Comparison of ENCODE assay signal across 1 cellular context in the genomic region with DNA sequence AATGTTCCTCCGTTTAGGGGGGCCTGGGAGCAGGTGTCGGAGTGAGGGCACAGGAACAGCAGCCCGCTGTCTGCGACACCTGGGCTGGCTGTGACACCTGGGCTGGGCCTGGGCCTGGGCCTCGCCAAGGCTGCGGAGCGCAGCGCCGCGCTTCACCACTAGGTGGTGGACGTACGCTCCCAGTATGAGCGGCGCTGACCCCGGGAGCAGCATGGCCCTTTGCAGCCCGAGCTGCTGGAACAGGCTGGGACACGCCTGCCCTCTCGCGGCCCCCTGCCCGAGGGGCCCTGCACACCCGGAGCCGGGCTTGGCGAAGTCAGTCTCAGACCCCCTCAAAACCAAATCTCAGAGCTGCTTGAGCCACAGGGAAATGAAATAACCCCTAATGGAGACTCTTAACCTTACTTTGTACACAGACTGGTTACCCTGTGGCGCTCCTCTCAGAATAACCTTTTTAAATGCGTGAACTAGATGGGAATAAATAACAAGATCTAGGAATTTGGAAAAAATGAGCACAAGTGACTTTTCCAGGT.
TF ChIP-seq lines count a peak whose summit lies in the region.

No MANE protein-coding gene starts in this region.

TF ChIP-seq in HepG2, 621 proteins besides CTCF, POLR2A, EP300 and RAD21 (continued from another document and continues in another):
- TF ChIP-seq, protein P1, sequence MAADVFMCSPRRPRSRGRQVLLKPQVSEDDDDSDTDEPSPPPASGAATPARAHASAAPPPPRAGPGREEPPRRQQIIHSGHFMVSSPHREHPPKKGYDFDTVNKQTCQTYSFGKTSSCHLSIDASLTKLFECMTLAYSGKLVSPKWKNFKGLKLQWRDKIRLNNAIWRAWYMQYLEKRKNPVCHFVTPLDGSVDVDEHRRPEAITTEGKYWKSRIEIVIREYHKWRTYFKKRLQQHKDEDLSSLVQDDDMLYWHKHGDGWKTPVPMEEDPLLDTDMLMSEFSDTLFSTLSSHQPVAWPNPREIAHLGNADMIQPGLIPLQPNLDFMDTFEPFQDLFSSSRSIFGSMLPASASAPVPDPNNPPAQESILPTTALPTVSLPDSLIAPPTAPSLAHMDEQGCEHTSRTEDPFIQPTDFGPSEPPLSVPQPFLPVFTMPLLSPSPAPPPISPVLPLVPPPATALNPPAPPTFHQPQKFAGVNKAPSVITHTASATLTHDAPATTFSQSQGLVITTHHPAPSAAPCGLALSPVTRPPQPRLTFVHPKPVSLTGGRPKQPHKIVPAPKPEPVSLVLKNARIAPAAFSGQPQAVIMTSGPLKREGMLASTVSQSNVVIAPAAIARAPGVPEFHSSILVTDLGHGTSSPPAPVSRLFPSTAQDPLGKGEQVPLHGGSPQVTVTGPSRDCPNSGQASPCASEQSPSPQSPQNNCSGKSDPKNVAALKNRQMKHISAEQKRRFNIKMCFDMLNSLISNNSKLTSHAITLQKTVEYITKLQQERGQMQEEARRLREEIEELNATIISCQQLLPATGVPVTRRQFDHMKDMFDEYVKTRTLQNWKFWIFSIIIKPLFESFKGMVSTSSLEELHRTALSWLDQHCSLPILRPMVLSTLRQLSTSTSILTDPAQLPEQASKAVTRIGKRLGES (CRISPR knock-in tag; IDR thresholded peaks at IDR 0.05; ENCODE audit: borderline replicate concordance), result no peak
- TF ChIP-seq SMC3 (IDR thresholded peaks at IDR 0.05; ENCODE audit: low read length) (peak; percentile 60; the same call in 1 of the 2 replicates), MED8 (CRISPR knock-in tag; IDR thresholded peaks at IDR 0.05; ENCODE audit: insufficient replicate concordance) (no peak), MED1 (CRISPR knock-in tag; IDR thresholded peaks at IDR 0.05) (peak; percentile 61), PHF20 (CRISPR knock-in tag; IDR thresholded peaks at IDR 0.05) (peak; percentile 31; the same call in 1 of the 2 replicates), FOXJ3 (CRISPR knock-in tag; IDR thresholded peaks at IDR 0.05; ENCODE audit: borderline replicate concordance) (no peak), ETV6 (CRISPR knock-in tag; conservative IDR thresholded peaks at IDR 0.05) (peak; percentile 52; the same call in 1 of the 2 replicates), PRPF4 (IDR thresholded peaks at IDR 0.05; ENCODE audit: low read depth, low read length, poor library complexity, severe bottlenecking) (no peak), ZEB1 (IDR thresholded peaks at IDR 0.05; ENCODE audit: insufficient replicate concordance, low read depth) (peak; percentile 49), ATF1 (CRISPR knock-in tag; IDR thresholded peaks at IDR 0.05) (no peak), ZNF296 (CRISPR knock-in tag; conservative IDR thresholded peaks at IDR 0.05) (no peak), MEF2D (CRISPR knock-in tag; IDR thresholded peaks at IDR 0.05) (peak; percentile 90), ZNF264 (CRISPR knock-in tag; IDR thresholded peaks at IDR 0.05) (no peak), RARA (CRISPR knock-in tag; IDR thresholded peaks at IDR 0.05) (peak; percentile 69), ZNF709 (CRISPR knock-in tag; IDR thresholded peaks at IDR 0.05) (peak; percentile 71; the same call in 1 of the 2 replicates), LCORL (IDR thresholded peaks at IDR 0.05) (no peak), LCORL (CRISPR knock-in tag; IDR thresholded peaks at IDR 0.05) (peak; percentile 88), RFX1 (IDR thresholded peaks at IDR 0.05) (no peak), ZNF20 (CRISPR knock-in tag; IDR thresholded peaks at IDR 0.05) (no peak), FOSL1 (CRISPR knock-in tag; IDR thresholded peaks at IDR 0.05; ENCODE audit: borderline replicate concordance) (no peak), CBX2 (IDR thresholded peaks at IDR 0.05; ENCODE audit: low read depth, low read length) (no peak), CBX2 (CRISPR knock-in tag; IDR thresholded peaks at IDR 0.05; ENCODE audit: low read depth) (0 out of 2 replicates have a peak, but pooled peaks have one; percentile 75), TOE1 (CRISPR knock-in tag; IDR thresholded peaks at IDR 0.05) (no peak; the same call in 1 of the 2 replicates), ZNF570 (CRISPR knock-in tag; IDR thresholded peaks at IDR 0.05; ENCODE audit: borderline replicate concordance) (no peak), SP5 (CRISPR knock-in tag; IDR thresholded peaks at IDR 0.05; ENCODE audit: borderline replicate concordance, low read depth) (no peak), ZNF383 (CRISPR knock-in tag; IDR thresholded peaks at IDR 0.05; ENCODE audit: borderline replicate concordance) (no peak), TBX3 (IDR thresholded peaks at IDR 0.05; ENCODE audit: borderline replicate concordance) (no peak)
- TF ChIP-seq, protein P2, sequence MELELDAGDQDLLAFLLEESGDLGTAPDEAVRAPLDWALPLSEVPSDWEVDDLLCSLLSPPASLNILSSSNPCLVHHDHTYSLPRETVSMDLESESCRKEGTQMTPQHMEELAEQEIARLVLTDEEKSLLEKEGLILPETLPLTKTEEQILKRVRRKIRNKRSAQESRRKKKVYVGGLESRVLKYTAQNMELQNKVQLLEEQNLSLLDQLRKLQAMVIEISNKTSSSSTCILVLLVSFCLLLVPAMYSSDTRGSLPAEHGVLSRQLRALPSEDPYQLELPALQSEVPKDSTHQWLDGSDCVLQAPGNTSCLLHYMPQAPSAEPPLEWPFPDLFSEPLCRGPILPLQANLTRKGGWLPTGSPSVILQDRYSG (CRISPR knock-in tag; IDR thresholded peaks at IDR 0.05), result no peak
- TF ChIP-seq, protein P3, sequence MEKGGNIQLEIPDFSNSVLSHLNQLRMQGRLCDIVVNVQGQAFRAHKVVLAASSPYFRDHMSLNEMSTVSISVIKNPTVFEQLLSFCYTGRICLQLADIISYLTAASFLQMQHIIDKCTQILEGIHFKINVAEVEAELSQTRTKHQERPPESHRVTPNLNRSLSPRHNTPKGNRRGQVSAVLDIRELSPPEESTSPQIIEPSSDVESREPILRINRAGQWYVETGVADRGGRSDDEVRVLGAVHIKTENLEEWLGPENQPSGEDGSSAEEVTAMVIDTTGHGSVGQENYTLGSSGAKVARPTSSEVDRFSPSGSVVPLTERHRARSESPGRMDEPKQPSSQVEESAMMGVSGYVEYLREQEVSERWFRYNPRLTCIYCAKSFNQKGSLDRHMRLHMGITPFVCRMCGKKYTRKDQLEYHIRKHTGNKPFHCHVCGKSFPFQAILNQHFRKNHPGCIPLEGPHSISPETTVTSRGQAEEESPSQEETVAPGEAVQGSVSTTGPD (CRISPR knock-in tag; IDR thresholded peaks at IDR 0.05), result no peak
- TF ChIP-seq, protein P4, sequence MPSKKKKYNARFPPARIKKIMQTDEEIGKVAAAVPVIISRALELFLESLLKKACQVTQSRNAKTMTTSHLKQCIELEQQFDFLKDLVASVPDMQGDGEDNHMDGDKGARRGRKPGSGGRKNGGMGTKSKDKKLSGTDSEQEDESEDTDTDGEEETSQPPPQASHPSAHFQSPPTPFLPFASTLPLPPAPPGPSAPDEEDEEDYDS (CRISPR knock-in tag; IDR thresholded peaks at IDR 0.05), result no peak
- TF ChIP-seq, protein P5, sequence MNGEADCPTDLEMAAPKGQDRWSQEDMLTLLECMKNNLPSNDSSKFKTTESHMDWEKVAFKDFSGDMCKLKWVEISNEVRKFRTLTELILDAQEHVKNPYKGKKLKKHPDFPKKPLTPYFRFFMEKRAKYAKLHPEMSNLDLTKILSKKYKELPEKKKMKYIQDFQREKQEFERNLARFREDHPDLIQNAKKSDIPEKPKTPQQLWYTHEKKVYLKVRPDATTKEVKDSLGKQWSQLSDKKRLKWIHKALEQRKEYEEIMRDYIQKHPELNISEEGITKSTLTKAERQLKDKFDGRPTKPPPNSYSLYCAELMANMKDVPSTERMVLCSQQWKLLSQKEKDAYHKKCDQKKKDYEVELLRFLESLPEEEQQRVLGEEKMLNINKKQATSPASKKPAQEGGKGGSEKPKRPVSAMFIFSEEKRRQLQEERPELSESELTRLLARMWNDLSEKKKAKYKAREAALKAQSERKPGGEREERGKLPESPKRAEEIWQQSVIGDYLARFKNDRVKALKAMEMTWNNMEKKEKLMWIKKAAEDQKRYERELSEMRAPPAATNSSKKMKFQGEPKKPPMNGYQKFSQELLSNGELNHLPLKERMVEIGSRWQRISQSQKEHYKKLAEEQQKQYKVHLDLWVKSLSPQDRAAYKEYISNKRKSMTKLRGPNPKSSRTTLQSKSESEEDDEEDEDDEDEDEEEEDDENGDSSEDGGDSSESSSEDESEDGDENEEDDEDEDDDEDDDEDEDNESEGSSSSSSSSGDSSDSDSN (CRISPR knock-in tag; IDR thresholded peaks at IDR 0.05), result peak; percentile 90
- TF ChIP-seq, protein P6, sequence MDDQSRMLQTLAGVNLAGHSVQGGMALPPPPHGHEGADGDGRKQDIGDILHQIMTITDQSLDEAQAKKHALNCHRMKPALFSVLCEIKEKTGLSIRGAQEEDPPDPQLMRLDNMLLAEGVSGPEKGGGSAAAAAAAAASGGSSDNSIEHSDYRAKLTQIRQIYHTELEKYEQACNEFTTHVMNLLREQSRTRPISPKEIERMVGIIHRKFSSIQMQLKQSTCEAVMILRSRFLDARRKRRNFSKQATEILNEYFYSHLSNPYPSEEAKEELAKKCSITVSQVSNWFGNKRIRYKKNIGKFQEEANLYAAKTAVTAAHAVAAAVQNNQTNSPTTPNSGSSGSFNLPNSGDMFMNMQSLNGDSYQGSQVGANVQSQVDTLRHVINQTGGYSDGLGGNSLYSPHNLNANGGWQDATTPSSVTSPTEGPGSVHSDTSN (CRISPR knock-in tag; IDR thresholded peaks at IDR 0.05; ENCODE audit: borderline replicate concordance), result no peak
- TF ChIP-seq, protein P7, sequence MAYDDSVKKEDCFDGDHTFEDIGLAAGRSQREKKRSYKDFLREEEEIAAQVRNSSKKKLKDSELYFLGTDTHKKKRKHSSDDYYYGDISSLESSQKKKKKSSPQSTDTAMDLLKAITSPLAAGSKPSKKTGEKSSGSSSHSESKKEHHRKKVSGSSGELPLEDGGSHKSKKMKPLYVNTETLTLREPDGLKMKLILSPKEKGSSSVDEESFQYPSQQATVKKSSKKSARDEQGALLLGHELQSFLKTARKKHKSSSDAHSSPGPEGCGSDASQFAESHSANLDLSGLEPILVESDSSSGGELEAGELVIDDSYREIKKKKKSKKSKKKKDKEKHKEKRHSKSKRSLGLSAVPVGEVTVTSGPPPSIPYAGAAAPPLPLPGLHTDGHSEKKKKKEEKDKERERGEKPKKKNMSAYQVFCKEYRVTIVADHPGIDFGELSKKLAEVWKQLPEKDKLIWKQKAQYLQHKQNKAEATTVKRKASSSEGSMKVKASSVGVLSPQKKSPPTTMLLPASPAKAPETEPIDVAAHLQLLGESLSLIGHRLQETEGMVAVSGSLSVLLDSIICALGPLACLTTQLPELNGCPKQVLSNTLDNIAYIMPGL (CRISPR knock-in tag; IDR thresholded peaks at IDR 0.05; ENCODE audit: borderline replicate concordance in 1 of 2, low read depth in 1 of 2), result peak; percentile 97 to 98
- TF ChIP-seq, protein P8, sequence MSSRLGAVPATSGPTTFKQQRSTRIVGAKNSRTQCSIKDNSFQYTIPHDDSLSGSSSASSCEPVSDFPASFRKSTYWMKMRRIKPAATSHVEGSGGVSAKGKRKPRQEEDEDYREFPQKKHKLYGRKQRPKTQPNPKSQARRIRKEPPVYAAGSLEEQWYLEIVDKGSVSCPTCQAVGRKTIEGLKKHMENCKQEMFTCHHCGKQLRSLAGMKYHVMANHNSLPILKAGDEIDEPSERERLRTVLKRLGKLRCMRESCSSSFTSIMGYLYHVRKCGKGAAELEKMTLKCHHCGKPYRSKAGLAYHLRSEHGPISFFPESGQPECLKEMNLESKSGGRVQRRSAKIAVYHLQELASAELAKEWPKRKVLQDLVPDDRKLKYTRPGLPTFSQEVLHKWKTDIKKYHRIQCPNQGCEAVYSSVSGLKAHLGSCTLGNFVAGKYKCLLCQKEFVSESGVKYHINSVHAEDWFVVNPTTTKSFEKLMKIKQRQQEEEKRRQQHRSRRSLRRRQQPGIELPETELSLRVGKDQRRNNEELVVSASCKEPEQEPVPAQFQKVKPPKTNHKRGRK (CRISPR knock-in tag; IDR thresholded peaks at IDR 0.05), result peak; percentile 84; the same call in 1 of the 2 replicates
- TF ChIP-seq, protein P9, sequence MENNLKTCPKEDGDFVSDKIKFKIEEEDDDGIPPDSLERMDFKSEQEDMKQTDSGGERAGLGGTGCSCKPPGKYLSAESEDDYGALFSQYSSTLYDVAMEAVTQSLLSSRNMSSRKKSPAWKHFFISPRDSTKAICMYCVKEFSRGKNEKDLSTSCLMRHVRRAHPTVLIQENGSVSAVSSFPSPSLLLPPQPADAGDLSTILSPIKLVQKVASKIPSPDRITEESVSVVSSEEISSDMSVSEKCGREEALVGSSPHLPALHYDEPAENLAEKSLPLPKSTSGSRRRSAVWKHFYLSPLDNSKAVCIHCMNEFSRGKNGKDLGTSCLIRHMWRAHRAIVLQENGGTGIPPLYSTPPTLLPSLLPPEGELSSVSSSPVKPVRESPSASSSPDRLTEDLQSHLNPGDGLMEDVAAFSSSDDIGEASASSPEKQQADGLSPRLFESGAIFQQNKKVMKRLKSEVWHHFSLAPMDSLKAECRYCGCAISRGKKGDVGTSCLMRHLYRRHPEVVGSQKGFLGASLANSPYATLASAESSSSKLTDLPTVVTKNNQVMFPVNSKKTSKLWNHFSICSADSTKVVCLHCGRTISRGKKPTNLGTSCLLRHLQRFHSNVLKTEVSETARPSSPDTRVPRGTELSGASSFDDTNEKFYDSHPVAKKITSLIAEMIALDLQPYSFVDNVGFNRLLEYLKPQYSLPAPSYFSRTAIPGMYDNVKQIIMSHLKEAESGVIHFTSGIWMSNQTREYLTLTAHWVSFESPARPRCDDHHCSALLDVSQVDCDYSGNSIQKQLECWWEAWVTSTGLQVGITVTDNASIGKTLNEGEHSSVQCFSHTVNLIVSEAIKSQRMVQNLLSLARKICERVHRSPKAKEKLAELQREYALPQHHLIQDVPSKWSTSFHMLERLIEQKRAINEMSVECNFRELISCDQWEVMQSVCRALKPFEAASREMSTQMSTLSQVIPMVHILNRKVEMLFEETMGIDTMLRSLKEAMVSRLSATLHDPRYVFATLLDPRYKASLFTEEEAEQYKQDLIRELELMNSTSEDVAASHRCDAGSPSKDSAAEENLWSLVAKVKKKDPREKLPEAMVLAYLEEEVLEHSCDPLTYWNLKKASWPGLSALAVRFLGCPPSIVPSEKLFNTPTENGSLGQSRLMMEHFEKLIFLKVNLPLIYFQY (CRISPR knock-in tag; IDR thresholded peaks at IDR 0.05; ENCODE audit: borderline replicate concordance), result peak; percentile 94
- TF ChIP-seq, protein P10, sequence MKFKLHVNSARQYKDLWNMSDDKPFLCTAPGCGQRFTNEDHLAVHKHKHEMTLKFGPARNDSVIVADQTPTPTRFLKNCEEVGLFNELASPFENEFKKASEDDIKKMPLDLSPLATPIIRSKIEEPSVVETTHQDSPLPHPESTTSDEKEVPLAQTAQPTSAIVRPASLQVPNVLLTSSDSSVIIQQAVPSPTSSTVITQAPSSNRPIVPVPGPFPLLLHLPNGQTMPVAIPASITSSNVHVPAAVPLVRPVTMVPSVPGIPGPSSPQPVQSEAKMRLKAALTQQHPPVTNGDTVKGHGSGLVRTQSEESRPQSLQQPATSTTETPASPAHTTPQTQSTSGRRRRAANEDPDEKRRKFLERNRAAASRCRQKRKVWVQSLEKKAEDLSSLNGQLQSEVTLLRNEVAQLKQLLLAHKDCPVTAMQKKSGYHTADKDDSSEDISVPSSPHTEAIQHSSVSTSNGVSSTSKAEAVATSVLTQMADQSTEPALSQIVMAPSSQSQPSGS (CRISPR knock-in tag; IDR thresholded peaks at IDR 0.05), result peak; percentile 30; the same call in 1 of the 2 replicates
